Comparison of ENCODE assay signal across 24 cellular contexts in genomic region chr1:172641492-172641891, GRCh38. TPM values are rescaled to one million over a fixed set of nuclear protein-coding genes. Genes with fewer than 3 reads are reported as not detected.
"Had no signal": no experiment of that assay in that cellular context is flagged by ENCODE, and none has a peak within 500 bp of the region (broad histone marks: within the 10 kb centered on the region; RNA-seq: fewer than 3 reads in every experiment).

No MANE protein-coding gene starts in this region.

- H3K27ac Mint-ChIP-seq: progenitor cell of endocrine pancreas; T-helper 2 cell treated with Interferon-gamma antibody and Interleukin-4, amounts not matched to agents 5 μg/mL and 100 μg/mL, for 36 hours had no signal

- H3K36me3 Mint-ChIP-seq: stimulated activated naive B cell treated with anti-CD40 and anti-IgM and Interleukin-4, amounts not matched to agents 10 μg/mL and 1 μg/mL and 100 μg/mL, for 72 hours had no signal

- H3K27ac ChIP-seq: dorsolateral prefrontal cortex, SK-N-MC, thoracic aorta, upper lobe of left lung, VCaP had no signal

- H3K36me3 ChIP-seq: thoracic aorta, upper lobe of left lung had no signal

- H3K27me3 ChIP-seq: upper lobe of left lung had no signal

- H3K9me3 ChIP-seq: thoracic aorta, upper lobe of left lung had no signal

- H3K9me3 Mint-ChIP-seq: effector memory CD8-positive, alpha-beta T cell had no signal

- ATAC-seq: activated CD4-positive, CD25-positive, alpha-beta regulatory T cell treated with anti-CD3 and anti-CD28 coated beads, Interleukin-2, amount 50 U/mL, for 24 hours; effector memory CD8-positive, alpha-beta T cell; esophagus mucosa; left ventricle myocardium superior; natural killer cell treated with Interleukin-12 subunit alpha and Interleukin-12 subunit beta and Interleukin-15 and Interleukin-18, amount 100 ng/mL, for 72 hours; stimulated activated naive B cell treated with anti-CD40 and anti-IgM and Interleukin-4, amounts not matched to agents 10 μg/mL and 1 μg/mL and 100 μg/mL, for 72 hours had no signal

- H3K4me3 ChIP-seq: dorsolateral prefrontal cortex, SK-N-MC, thoracic aorta, upper lobe of left lung had no signal

- DNase-seq: central memory CD4-positive, alpha-beta T cell; dorsolateral prefrontal cortex; effector memory CD8-positive, alpha-beta T cell; foreskin melanocyte; hippocampal formation; left ventricle myocardium superior; mammary epithelial cell; midbrain; retina; stimulated activated CD4-positive, alpha-beta T cell treated with anti-CD3 and anti-CD28 coated beads, Interleukin-2, amount 100 ng/mL, for 48 hours; stimulated activated CD8-positive, alpha-beta memory T cell treated with anti-CD3 and anti-CD28 coated beads, Interleukin-4, amount 100 ng/mL, for 48 hours; stimulated activated naive B cell treated with anti-CD40 and anti-IgM and Interleukin-4, amounts not matched to agents 10 μg/mL and 1 μg/mL and 100 μg/mL, for 72 hours; upper lobe of left lung had no signal

- H3K4me3 Mint-ChIP-seq: natural killer cell treated with Interleukin-12 subunit alpha and Interleukin-12 subunit beta and Interleukin-15 and Interleukin-18, amount 100 ng/mL, for 72 hours; stimulated activated naive B cell treated with anti-CD40 and anti-IgM and Interleukin-4, amounts not matched to agents 10 μg/mL and 1 μg/mL and 100 μg/mL, for 72 hours; T-helper 2 cell treated with Interferon-gamma antibody and Interleukin-4, amounts not matched to agents 5 μg/mL and 100 μg/mL, for 36 hours had no signal

- H3K27me3 Mint-ChIP-seq: effector memory CD8-positive, alpha-beta T cell; natural killer cell treated with Interleukin-12 subunit alpha and Interleukin-12 subunit beta and Interleukin-15 and Interleukin-18, amount 100 ng/mL, for 72 hours; progenitor cell of endocrine pancreas had no signal

RNA-seq across cellular contexts. Expression of gene FASLG, which starts 17.4 kb away (rescaled TPM):
- total RNA-seq: astrocyte, endothelial cell of umbilical vein, esophagus mucosa, mammary epithelial cell, osteocyte, progenitor cell of endocrine pancreas, thoracic aorta had no signal
